In the genomic region with DNA sequence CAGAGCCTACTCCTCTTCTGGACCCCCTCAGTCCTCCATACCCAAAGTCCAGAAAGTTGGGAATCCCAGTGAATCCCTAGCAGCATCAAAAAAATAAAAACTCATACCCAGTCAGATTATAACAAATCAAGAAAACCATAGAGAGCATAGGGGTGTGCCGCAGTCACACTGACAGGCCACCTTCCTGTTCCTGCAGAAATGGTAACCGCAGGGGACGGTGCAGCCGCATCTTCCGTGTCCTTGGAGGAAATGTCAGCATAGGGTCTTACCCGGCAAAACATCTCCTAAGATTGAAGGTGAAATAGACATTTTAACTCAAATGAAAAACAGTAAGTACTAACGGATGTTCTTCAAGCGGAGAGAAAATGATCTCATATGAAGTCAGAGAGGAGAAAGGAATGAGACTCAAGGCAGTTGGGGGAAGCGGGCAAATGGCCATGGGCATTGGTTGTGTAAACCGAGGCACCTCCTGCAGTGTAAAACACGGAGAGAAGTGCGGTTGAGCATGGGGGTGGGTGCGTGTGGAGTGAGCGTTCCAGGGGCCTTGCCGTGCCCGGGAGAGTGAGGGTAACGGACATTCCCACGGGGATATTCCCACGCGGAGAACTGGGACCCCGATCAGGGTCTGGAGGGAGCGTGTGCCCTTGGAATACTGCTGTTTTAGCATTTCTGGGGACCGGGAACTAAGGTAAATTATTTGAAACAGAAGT, we compare ENCODE assay signal across 15 cellular contexts.
DNase-seq lines count a peak whose midpoint lies in the region; ATAC-seq and TF ChIP-seq lines count a peak whose summit lies in the region.
"Had no signal": no experiment of that assay in that cellular context is flagged by ENCODE, and none has a peak within 500 bp of the region (broad histone marks: within the 10 kb centered on the region; RNA-seq: fewer than 3 reads in every experiment).

No MANE protein-coding gene starts in this region.

- H3K27me3 ChIP-seq in mammary epithelial cell (ENCODE audit: insufficient read depth, low read length) = no peaks in the 10 kb centered on the region
- H3K27me3 ChIP-seq in RWPE2 (ENCODE audit: insufficient read depth, poor library complexity, severe bottlenecking) = no peaks in the 10 kb centered on the region

- dilution Hi-C loops in mammary epithelial cell (cut with HindIII; ENCODE audit: low sequenced_read_pairs) = no loop called here

- H3K4me3 ChIP-seq in mammary epithelial cell (replicated peaks in 1 of 3; ENCODE audit: insufficient read depth in 1 of 3, low read depth in 2 of 3, low read length in 3 of 3) (no peak overlapping the region), RWPE2 (ENCODE audit: severe bottlenecking) (no peak overlapping the region)
- H3K4me3 ChIP-seq: GM12878 had no signal

- H3K36me3 ChIP-seq in mammary epithelial cell (ENCODE audit: insufficient read depth, low read length) (no peaks in the 10 kb centered on the region), RWPE2 (ENCODE audit: low read depth) (0 out of 2 replicates have a peak, but pooled peaks cover 3% of the 10 kb centered on the region)

- H2AFZ ChIP-seq in mammary epithelial cell (ENCODE audit: low read depth, low read length) = no peak overlapping the region

- 94% methylated on average over 23 of the region's 23 CpGs for WGBS in mammary epithelial cell (ENCODE audit: low coverage, missing lambda C conversion rate)

- H3K4me1 Mint-ChIP-seq in MCF 10A (ENCODE audit: insufficient read depth, unreplicated experiment) = no peaks in the 10 kb centered on the region
- H3K4me1 Mint-ChIP-seq in stimulated activated memory B cell treated with anti-CD40 and anti-IgM and Interleukin-4, amounts not matched to agents 10 μg/mL and 1 μg/mL and 100 μg/mL, for 72 hours = peaks cover 15% of the 10 kb centered on the region

- H3K9me3 Mint-ChIP-seq in MCF 10A (ENCODE audit: unreplicated experiment) = no peaks in the 10 kb centered on the region
- H3K9me3 Mint-ChIP-seq in stimulated activated memory B cell treated with anti-CD40 and anti-IgM and Interleukin-4, amounts not matched to agents 10 μg/mL and 1 μg/mL and 100 μg/mL, for 72 hours = no peaks in the 10 kb centered on the region

- TF ChIP-seq CTCF in MCF 10A (IDR thresholded peaks at IDR 0.05; ENCODE audit: unreplicated experiment) = no peak
- no peak for TF ChIP-seq CTCF in mammary epithelial cell (conservative IDR thresholded peaks at IDR 0.05 in 1 of 2, IDR thresholded peaks at IDR 0.05 in 1 of 2; ENCODE audit: extremely low read depth in 1 of 2, insufficient read depth in 1 of 2, low read depth in 1 of 2, low read length in 2 of 2)
- no peak for TF ChIP-seq CTCF in RWPE2 (IDR thresholded peaks at IDR 0.05; ENCODE audit: poor library complexity, severe bottlenecking)

- H3K27ac ChIP-seq in mammary epithelial cell (ENCODE audit: insufficient read depth, low read depth, low read length) (no peak overlapping the region), RWPE2 (ENCODE audit: poor library complexity, severe bottlenecking) (no peak overlapping the region)

- peak overlapping the region; percentile 42 for H3K27ac Mint-ChIP-seq in MCF 10A (ENCODE audit: low read depth, unreplicated experiment)
- no peak overlapping the region for H3K27ac Mint-ChIP-seq in stimulated activated memory B cell treated with anti-CD40 and anti-IgM and Interleukin-4, amounts not matched to agents 10 μg/mL and 1 μg/mL and 100 μg/mL, for 72 hours

- ATAC-seq in RWPE2 (ENCODE audit: low read depth) (no peak), sciatic nerve (no peak), HG03039 (IDR thresholded peaks at IDR 0.05; ENCODE audit: unreplicated experiment) (no peak)
- no peak for ATAC-seq in stimulated activated memory B cell treated with anti-CD40 and anti-IgM and Interleukin-4, amounts not matched to agents 10 μg/mL and 1 μg/mL and 100 μg/mL, for 72 hours
- ATAC-seq: GM12878 had no signal

- H3K9ac ChIP-seq in mammary epithelial cell (ENCODE audit: insufficient read depth, low read length) = no peak overlapping the region

- DNase-seq in MCF 10A (ENCODE audit: unreplicated experiment) (no peak), mammary epithelial cell (no peak), RWPE2 (ENCODE audit: low spot score) (peak; percentile 31), islet precursor cell (peak; percentile 22), sciatic nerve (ENCODE audit: low spot score) (peak; percentile 31), NCI-H187 (lab: John Stamatoyannopoulos, UW) (no peak)
- DNase-seq: AML-193; CD4-positive, CD25-positive, alpha-beta regulatory T cell; DMS79; HCEC 1CT; NCI-H1048; NCI-H146 had no signal

- no peaks in the 10 kb centered on the region for H3K79me2 ChIP-seq in mammary epithelial cell (ENCODE audit: insufficient read depth, low read length)

- BruUV-seq in MCF 10A (replicated peaks; lab: Mats Ljungman, UMichigan) (no TSS peak), mammary epithelial cell (replicated peaks; lab: Mats Ljungman, UMichigan) (no TSS peak)

- H3K27me3 Mint-ChIP-seq in MCF 10A (ENCODE audit: insufficient read depth, unreplicated experiment) = no peaks in the 10 kb centered on the region
- H3K27me3 Mint-ChIP-seq in stimulated activated memory B cell treated with anti-CD40 and anti-IgM and Interleukin-4, amounts not matched to agents 10 μg/mL and 1 μg/mL and 100 μg/mL, for 72 hours = no peaks in the 10 kb centered on the region
- H3K27me3 Mint-ChIP-seq: CD4-positive, CD25-positive, alpha-beta regulatory T cell had no signal

- H3K4me1 ChIP-seq in mammary epithelial cell (ENCODE audit: insufficient read depth, low read length) (peaks cover 3% of the 10 kb centered on the region), RWPE2 (ENCODE audit: insufficient read depth, poor library complexity, severe bottlenecking) (no peaks in the 10 kb centered on the region)

- intact Hi-C loops in MCF 10A (cut with micrococcal nuclease) = no loop called here
- intact Hi-C loops in mammary epithelial cell (cut with micrococcal nuclease) = no loop called here
- intact Hi-C loops in sciatic nerve (cut with DNase I) = no loop called here

- H3K4me3 Mint-ChIP-seq in MCF 10A (ENCODE audit: unreplicated experiment) = no peak overlapping the region
- H3K4me3 Mint-ChIP-seq in stimulated activated memory B cell treated with anti-CD40 and anti-IgM and Interleukin-4, amounts not matched to agents 10 μg/mL and 1 μg/mL and 100 μg/mL, for 72 hours = no peak overlapping the region

- H3K9me3 ChIP-seq in mammary epithelial cell (replicated peaks; ENCODE audit: insufficient read depth, low read length) (peaks cover 3% of the 10 kb centered on the region), RWPE2 (ENCODE audit: severe bottlenecking) (no peaks in the 10 kb centered on the region)

- H3K4me2 ChIP-seq in mammary epithelial cell (ENCODE audit: insufficient read depth, low read depth, low read length) = no peak overlapping the region

- in situ Hi-C loops in mammary epithelial cell (cut with MboI; ENCODE audit: low sequenced_read_pairs in 2 of 2) = no loop called here

- H4K20me1 ChIP-seq in mammary epithelial cell (ENCODE audit: insufficient read depth, low read length) = no peaks in the 10 kb centered on the region

- peaks cover 5% of the 10 kb centered on the region for H3K36me3 Mint-ChIP-seq in MCF 10A (ENCODE audit: insufficient read depth, unreplicated experiment)
- peaks cover 49% of the 10 kb centered on the region for H3K36me3 Mint-ChIP-seq in stimulated activated memory B cell treated with anti-CD40 and anti-IgM and Interleukin-4, amounts not matched to agents 10 μg/mL and 1 μg/mL and 100 μg/mL, for 72 hours

- POLR2A ChIA-PET in MCF 10A (lab: Yijun Ruan, JAX) = no interaction called here

- CTCF ChIA-PET in MCF 10A (lab: Yijun Ruan, JAX) (no interaction called here), mammary epithelial cell (lab: Charles Lee; ENCODE audit: low non-redundant PET) (no interaction called here)

Comparison
In these comparisons a context has a peak if more than half of its experiments do, and no peak if none do; other contexts are left out.
1. DNase-seq: peak in RWPE2 (single experiment), islet precursor cell (single experiment) and sciatic nerve (single experiment); none in MCF 10A (single experiment), mammary epithelial cell (single experiment) and NCI-H187 (0 of 2).